In genomic region chr10:101174319-101174718, GRCh38 we compare ENCODE assay signal across 9 cellular contexts. TPM values are rescaled to one million over a fixed set of nuclear protein-coding genes. Genes with fewer than 3 reads are reported as not detected.
"Had no signal": no experiment of that assay in that cellular context is flagged by ENCODE, and none has a peak within 500 bp of the region (broad histone marks: within the 10 kb centered on the region; RNA-seq: fewer than 3 reads in every experiment).

No MANE protein-coding gene starts in this region.

- H3K9ac ChIP-seq: KMS-11 had no signal

- FAIRE-seq: HTR-8/SVneo had no signal

- H3K4me2 ChIP-seq: KMS-11 had no signal

- H3K27ac ChIP-seq: HL-60, KMS-11 had no signal

- DNase-seq: IMR-90, KBM-7, KG1 had no signal

RNA-seq across cellular contexts. Expression of gene TLX1, which starts 43.2 kb away (rescaled TPM):
- total RNA-seq: HT-29, HT1080, IMR-90 had no signal
- polyA plus RNA-seq: IgD-negative memory B cell, IMR-90 had no signal

RNA-seq across cellular contexts. Expression of gene LBX1, which starts 54.9 kb away (rescaled TPM):
- total RNA-seq: HT-29, HT1080, IMR-90 had no signal
- polyA plus RNA-seq: IgD-negative memory B cell, IMR-90 had no signal
